ENCODE assay signal across 19 cellular contexts in genomic region chr6:39617520-39617919, GRCh38.
DNase-seq lines count a peak whose midpoint lies in the region; ATAC-seq, FAIRE-seq and TF ChIP-seq lines count a peak whose summit lies in the region.
"Had no signal": no experiment of that assay in that cellular context is flagged by ENCODE, and none has a peak within 500 bp of the region (broad histone marks: within the 10 kb centered on the region; RNA-seq: fewer than 3 reads in every experiment).

No MANE protein-coding gene starts in this region.

- TF ChIP-seq POLR2A in HepG2 (IDR thresholded peaks at IDR 0.05; ENCODE audit: insufficient read depth in 1 of 2, low read depth in 2 of 2, low read length in 2 of 2): no peak

- H3K36me3 Mint-ChIP-seq in activated naive CD4-positive, alpha-beta T cell treated with anti-CD3 and anti-CD28 coated beads for 36 hours (ENCODE audit: low read depth): no peaks in the 10 kb centered on the region
- H3K36me3 Mint-ChIP-seq: CD4-positive, CD25-positive, alpha-beta regulatory T cell; CD8-positive, alpha-beta memory T cell had no signal

- no peaks in the 10 kb centered on the region for H3K4me1 Mint-ChIP-seq in activated naive CD4-positive, alpha-beta T cell treated with anti-CD3 and anti-CD28 coated beads for 36 hours (ENCODE audit: low read depth)
- H3K4me1 Mint-ChIP-seq: B cell; CD4-positive, CD25-positive, alpha-beta regulatory T cell; CD8-positive, alpha-beta memory T cell; H9 had no signal

- no peaks in the 10 kb centered on the region for H3K79me2 ChIP-seq in HepG2 (ENCODE audit: insufficient read depth, low read length)

- H2AK5ac ChIP-seq in neuronal stem cell (ENCODE audit: low read depth, low read length): no peak overlapping the region

- no peak overlapping the region for H3K4me3 ChIP-seq in HepG2 (replicated peaks in 1 of 3; ENCODE audit: insufficient read depth in 1 of 3, low read depth in 2 of 3, low read length in 3 of 3)
- H3K4me3 ChIP-seq in neuronal stem cell (ENCODE audit: low read length in 2 of 2): no peak overlapping the region
- no peak overlapping the region for H3K4me3 ChIP-seq in WERI-Rb-1 (ENCODE audit: low read depth, low read length)
- H3K4me3 ChIP-seq: BLaER1 treated with 17β-estradiol and CSF1 and Interleukin-3, amounts not matched to agents 10 nM and 100 nM had no signal

- TF ChIP-seq RAD21 in HepG2 (CRISPR knock-in tag; IDR thresholded peaks at IDR 0.05): no peak

- H3K9me3 ChIP-seq in HepG2 (ENCODE audit: low read length) (no peaks in the 10 kb centered on the region), neuronal stem cell (replicated peaks in 1 of 2; ENCODE audit: control insufficient read depth in 2 of 2, insufficient read depth in 1 of 2, low read depth in 1 of 2, low read length in 2 of 2) (no peaks in the 10 kb centered on the region), WERI-Rb-1 (ENCODE audit: severe bottlenecking) (no peaks in the 10 kb centered on the region)
- H3K9me3 ChIP-seq: BLaER1 treated with 17β-estradiol and CSF1 and Interleukin-3, amounts not matched to agents 10 nM and 100 nM; Caco-2 had no signal

- no peaks in the 10 kb centered on the region for H4K20me1 ChIP-seq in HepG2 (ENCODE audit: insufficient read depth, low read length)
- H4K20me1 ChIP-seq: BLaER1 treated with 17β-estradiol and CSF1 and Interleukin-3, amounts not matched to agents 10 nM and 100 nM had no signal

- no peak overlapping the region for H3K27ac ChIP-seq in HepG2 (ENCODE audit: extremely low read length, insufficient read depth, low read length)
- H3K27ac ChIP-seq in neuronal stem cell (replicated peaks; ENCODE audit: low read length): peak overlapping the region; percentile 46
- H3K27ac ChIP-seq in WERI-Rb-1: no peak overlapping the region
- H3K27ac ChIP-seq: BLaER1 treated with 17β-estradiol and CSF1 and Interleukin-3, amounts not matched to agents 10 nM and 100 nM had no signal

- CTCF ChIA-PET in HepG2 (lab: Yijun Ruan, JAX; ENCODE audit: low intra/inter-chr PET ratio, low total read pairs): no interaction called here
- CTCF ChIA-PET in activated naive CD4-positive, alpha-beta T cell treated with anti-CD3 and anti-CD28 coated beads for 36 hours (lab: Charles Lee): no interaction called here

- H3K14ac ChIP-seq in neuronal stem cell (ENCODE audit: low read length): no peak overlapping the region

- no peaks in the 10 kb centered on the region for H3K9me3 Mint-ChIP-seq in activated naive CD4-positive, alpha-beta T cell treated with anti-CD3 and anti-CD28 coated beads for 36 hours
- H3K9me3 Mint-ChIP-seq: CD8-positive, alpha-beta memory T cell; H9 had no signal

- no peaks in the 10 kb centered on the region for H3K79me1 ChIP-seq in neuronal stem cell (ENCODE audit: low read depth, low read length)

- H3K27ac Mint-ChIP-seq in activated naive CD4-positive, alpha-beta T cell treated with anti-CD3 and anti-CD28 coated beads for 36 hours: no peak overlapping the region
- H3K27ac Mint-ChIP-seq: B cell; CD4-positive, CD25-positive, alpha-beta regulatory T cell; CD8-positive, alpha-beta memory T cell; H9 had no signal

- no peaks in the 10 kb centered on the region for H3K4me1 ChIP-seq in HepG2 (ENCODE audit: insufficient read depth, low read length)
- peaks cover 4 to 12% of the 10 kb centered on the region in 2 donors for H3K4me1 ChIP-seq in neuronal stem cell (ENCODE audit: control insufficient read depth in 2 of 2, insufficient read depth in 1 of 2, low read depth in 1 of 2, low read length in 2 of 2)
- H3K4me1 ChIP-seq: BLaER1 treated with 17β-estradiol and CSF1 and Interleukin-3, amounts not matched to agents 10 nM and 100 nM; Caco-2 had no signal

- FAIRE-seq in HepG2 (lab: Jason Lieb, UNC): no peak
- FAIRE-seq: D721Med, G401.6, GM12892, H1 had no signal

- TF ChIP-seq CTCF in GM13977 (IDR thresholded peaks at IDR 0.05; ENCODE audit: extremely low read depth, insufficient read depth, missing control alignments) (peak; percentile 8), HepG2 (CRISPR knock-in tag; IDR thresholded peaks at IDR 0.05) (no peak), WERI-Rb-1 (IDR thresholded peaks at IDR 0.05; ENCODE audit: low read depth, low read length) (no peak)

- no peak overlapping the region for H2BK120ac ChIP-seq in neuronal stem cell (ENCODE audit: low read depth, low read length)

- TF ChIP-seq EP300 in HepG2 (IDR thresholded peaks at IDR 0.05; ENCODE audit: low read depth in 2 of 2, low read length in 2 of 2) (no peak), HepG2 (CRISPR knock-in tag; IDR thresholded peaks at IDR 0.05; ENCODE audit: borderline replicate concordance) (no peak)

- no TSS peak for BruUV-seq in HepG2 (replicated peaks; lab: Mats Ljungman, UMichigan)

- no peak overlapping the region for H3K4me3 Mint-ChIP-seq in activated naive CD4-positive, alpha-beta T cell treated with anti-CD3 and anti-CD28 coated beads for 36 hours
- H3K4me3 Mint-ChIP-seq: B cell; CD4-positive, CD25-positive, alpha-beta regulatory T cell; CD8-positive, alpha-beta memory T cell; H9 had no signal

- H3K4ac ChIP-seq in neuronal stem cell (ENCODE audit: low read length): no peak overlapping the region

- no peak overlapping the region for H4K91ac ChIP-seq in neuronal stem cell (ENCODE audit: low read depth, low read length, poor library complexity)

- H3K18ac ChIP-seq in neuronal stem cell (ENCODE audit: low read length): no peak overlapping the region

- DNase-seq in GM13977 (ENCODE audit: low spot score): no peak
- peak; percentile 13 for DNase-seq in SK-MEL-5 (ENCODE audit: low read depth, low spot score)
- DNase-seq in HepG2 (ENCODE audit: low spot score): no peak
- no peak for DNase-seq in neuronal stem cell (ENCODE audit: low spot score)
- DNase-seq in activated gamma-delta T cell treated with Interleukin-2 at 50 U/mL for 16 hours: no peak
- DNase-seq in COLO829 (ENCODE audit: low spot score): no peak
- DNase-seq in WERI-Rb-1: no peak
- DNase-seq in activated naive CD4-positive, alpha-beta T cell treated with anti-CD3 and anti-CD28 coated beads for 36 hours: no peak
- DNase-seq: 8988T; Caco-2; CD4-positive, CD25-positive, alpha-beta regulatory T cell; CD8-positive, alpha-beta memory T cell; H9 had no signal

- in situ Hi-C loops in GM13977 (cut with MboI; ENCODE audit: low pct_unique_long_range_greater_than_20kb, low sequenced_read_pairs, unreplicated experiment): no loop called here
- in situ Hi-C loops in SK-MEL-5 (cut with HindIII; ENCODE audit: low pct_unique_long_range_greater_than_20kb, low sequenced_read_pairs): no loop called here
- in situ Hi-C loops in HepG2 (cut with HindIII; ENCODE audit: extremely low pct_ligation_motif_present, low pct_unique_long_range_greater_than_20kb): no loop called here

- no peak overlapping the region for H2BK5ac ChIP-seq in neuronal stem cell (ENCODE audit: low read length)

- no peaks in the 10 kb centered on the region for H3K36me3 ChIP-seq in HepG2 (replicated peaks in 1 of 2; ENCODE audit: control insufficient read depth in 1 of 2, insufficient read depth in 2 of 2, low read length in 2 of 2)
- H3K36me3 ChIP-seq in neuronal stem cell (replicated peaks in 1 of 2; ENCODE audit: control insufficient read depth in 2 of 2, insufficient read depth in 2 of 2, low read length in 2 of 2): no peaks in the 10 kb centered on the region
- H3K36me3 ChIP-seq in WERI-Rb-1: no peaks in the 10 kb centered on the region
- H3K36me3 ChIP-seq: BLaER1 treated with 17β-estradiol and CSF1 and Interleukin-3, amounts not matched to agents 10 nM and 100 nM had no signal

- H3K4me2 ChIP-seq in HepG2 (ENCODE audit: low read depth, low read length): no peak overlapping the region
- no peak overlapping the region for H3K4me2 ChIP-seq in neuronal stem cell (ENCODE audit: insufficient read depth, low read length, poor library complexity, severe bottlenecking)
- H3K4me2 ChIP-seq: BLaER1 treated with 17β-estradiol and CSF1 and Interleukin-3, amounts not matched to agents 10 nM and 100 nM had no signal

- no peak for ATAC-seq in HepG2

- no peak overlapping the region for H2BK15ac ChIP-seq in neuronal stem cell (ENCODE audit: low read length)

- POLR2A ChIA-PET in HepG2 (lab: Yijun Ruan, JAX): no interaction called here

- no peak overlapping the region for H2AFZ ChIP-seq in HepG2 (ENCODE audit: low read length)
- no peak overlapping the region for H2AFZ ChIP-seq in neuronal stem cell (ENCODE audit: low read length)

- H3K9ac ChIP-seq in HepG2 (ENCODE audit: insufficient read depth, low read depth, low read length): no peak overlapping the region
- no peak overlapping the region for H3K9ac ChIP-seq in neuronal stem cell (ENCODE audit: low read depth, low read length, poor library complexity)
- H3K9ac ChIP-seq: BLaER1 treated with 17β-estradiol and CSF1 and Interleukin-3, amounts not matched to agents 10 nM and 100 nM had no signal

- H3K27me3 Mint-ChIP-seq in activated naive CD4-positive, alpha-beta T cell treated with anti-CD3 and anti-CD28 coated beads for 36 hours (ENCODE audit: low read depth): peaks cover 3% of the 10 kb centered on the region
- H3K27me3 Mint-ChIP-seq: CD4-positive, CD25-positive, alpha-beta regulatory T cell had no signal

- H2BK12ac ChIP-seq in neuronal stem cell (ENCODE audit: low read length): no peak overlapping the region

- H4K8ac ChIP-seq in neuronal stem cell (ENCODE audit: low read depth, low read length): no peak overlapping the region

- intact Hi-C loops in HepG2 (cut with micrococcal nuclease; ENCODE audit: unreplicated experiment): no loop called here
- intact Hi-C loops in activated naive CD4-positive, alpha-beta T cell treated with anti-CD3 and anti-CD28 coated beads for 36 hours (cut with micrococcal nuclease): no loop called here

- H3K27me3 ChIP-seq in HepG2 (ENCODE audit: control insufficient read depth in 1 of 2, insufficient read depth in 2 of 2, low read length in 2 of 2) (no peaks in the 10 kb centered on the region), neuronal stem cell (ENCODE audit: control insufficient read depth in 3 of 3, insufficient read depth in 3 of 3, low read depth in 1 of 3, low read length in 3 of 3) (no peaks in the 10 kb centered on the region), WERI-Rb-1 (ENCODE audit: insufficient read depth, low read depth, severe bottlenecking) (no peaks in the 10 kb centered on the region)
- H3K27me3 ChIP-seq: BLaER1 treated with 17β-estradiol and CSF1 and Interleukin-3, amounts not matched to agents 10 nM and 100 nM had no signal

- H3K23ac ChIP-seq in neuronal stem cell (ENCODE audit: low read depth, low read length, poor library complexity): no peak overlapping the region

- whole genome bisulfite sequencing in HepG2 (ENCODE audit: low lambda C conversion rate): 12% methylated on average over 3 of the region's 3 CpGs
- WGBS in neuronal stem cell (ENCODE audit: extremely low coverage in 2 of 2, insufficient read length in 2 of 2, insufficient replicate concordance in 1 of 2), 2 donors: no CpG with 5 or more reads among the region's 3 CpGs
